16 cellular contexts compared by ENCODE assay signal in genomic region chr3:64098686-64099085, GRCh38.
DNase-seq lines count a peak whose midpoint lies in the region; ATAC-seq and TF ChIP-seq lines count a peak whose summit lies in the region.
"Had no signal": no experiment of that assay in that cellular context is flagged by ENCODE, and none has a peak within 500 bp of the region (broad histone marks: within the 10 kb centered on the region; RNA-seq: fewer than 3 reads in every experiment).

No MANE protein-coding gene starts in this region.

- H3F3A ChIP-seq in GM23248 (ENCODE audit: insufficient read depth): peaks cover 7% of the 10 kb centered on the region; the same call in 1 of the 2 replicates

- H3K27me3 ChIP-seq in GM23248 (replicated peaks; ENCODE audit: insufficient read depth): no peaks in the 10 kb centered on the region
- H3K27me3 ChIP-seq in RWPE2 (ENCODE audit: insufficient read depth, poor library complexity, severe bottlenecking): no peaks in the 10 kb centered on the region
- H3K27me3 ChIP-seq in naive thymus-derived CD4-positive, alpha-beta T cell (ENCODE audit: control insufficient read depth in 2 of 2, insufficient read depth in 2 of 2, low read length in 2 of 2): no peaks in the 10 kb centered on the region

- CTCF ChIA-PET in naive thymus-derived CD4-positive, alpha-beta T cell (lab: Charles Lee): no interaction called here

- H2AFZ ChIP-seq in GM23248: no peak overlapping the region

- H3K4me2 ChIP-seq in GM23248 (ENCODE audit: unreplicated experiment): no peak overlapping the region

- no peaks in the 10 kb centered on the region for H3K9me3 Mint-ChIP-seq in naive thymus-derived CD4-positive, alpha-beta T cell
- H3K9me3 Mint-ChIP-seq: CD4-positive, alpha-beta T cell had no signal

- H3K9ac ChIP-seq in GM23248: no peak overlapping the region

- no peak overlapping the region for H3K4me3 Mint-ChIP-seq in naive thymus-derived CD4-positive, alpha-beta T cell
- H3K4me3 Mint-ChIP-seq: B cell; CD4-positive, alpha-beta T cell; IgD-negative memory B cell had no signal

- WGBS in GM23248 (ENCODE audit: low coverage in 1 of 2, low lambda C conversion rate in 2 of 2, missing lambda C conversion rate in 2 of 2), 2 experiments: 66 to 67% methylated on average over 3 of the region's 3 CpGs

- no peaks in the 10 kb centered on the region for H3K36me3 Mint-ChIP-seq in naive thymus-derived CD4-positive, alpha-beta T cell

- no peak overlapping the region for H3K27ac Mint-ChIP-seq in naive thymus-derived CD4-positive, alpha-beta T cell
- H3K27ac Mint-ChIP-seq: B cell; CD4-positive, alpha-beta T cell; IgD-negative memory B cell had no signal

- POLR2A ChIA-PET in naive thymus-derived CD4-positive, alpha-beta T cell (lab: Charles Lee): no interaction called here

- H3K27ac ChIP-seq in GM23248: no peak overlapping the region
- H3K27ac ChIP-seq in RWPE2 (ENCODE audit: poor library complexity, severe bottlenecking): no peak overlapping the region
- H3K27ac ChIP-seq in naive thymus-derived CD4-positive, alpha-beta T cell (ENCODE audit: low read depth, low read length): no peak overlapping the region

- H3K4me3 ChIP-seq in GM23248 (no peak overlapping the region), RWPE2 (ENCODE audit: severe bottlenecking) (no peak overlapping the region)
- H3K4me3 ChIP-seq in naive thymus-derived CD4-positive, alpha-beta T cell (ENCODE audit: low read length): no peak overlapping the region

- peak; percentile 53 for DNase-seq in GM23248
- DNase-seq in RWPE2 (ENCODE audit: low spot score): no peak
- no peak for DNase-seq in SW 1271 (lab: John Stamatoyannopoulos, UW)
- DNase-seq in iPS-NIHi11 (ENCODE audit: low spot score): no peak
- no peak for DNase-seq in activated CD8-positive, alpha-beta memory T cell treated with anti-CD3 and anti-CD28 coated beads, Interleukin-2, amount 50 U/mL, for 48 hours
- DNase-seq in naive thymus-derived CD4-positive, alpha-beta T cell: no peak
- DNase-seq: C1 segment of cervical spinal cord; Calu3; CD4-positive, alpha-beta T cell; DMS79 treated with DMSO at 0.1 percent for 48 hours; EL; GDM1 had no signal

- no peaks in the 10 kb centered on the region for H3K4me1 Mint-ChIP-seq in naive thymus-derived CD4-positive, alpha-beta T cell
- H3K4me1 Mint-ChIP-seq: B cell had no signal

- peaks cover 3 to 21% (median 8%) of the 10 kb centered on the region in 5 donors for H3K27me3 Mint-ChIP-seq in naive thymus-derived CD4-positive, alpha-beta T cell
- H3K27me3 Mint-ChIP-seq: B cell, IgD-negative memory B cell had no signal

- no peak for TF ChIP-seq CTCF in RWPE2 (IDR thresholded peaks at IDR 0.05; ENCODE audit: poor library complexity, severe bottlenecking)

- H3K36me3 ChIP-seq in GM23248 (ENCODE audit: low read depth): peaks cover 27% of the 10 kb centered on the region
- H3K36me3 ChIP-seq in RWPE2 (ENCODE audit: low read depth): no peaks in the 10 kb centered on the region; the same call in 1 of the 2 replicates
- H3K36me3 ChIP-seq in naive thymus-derived CD4-positive, alpha-beta T cell (ENCODE audit: control insufficient read depth in 2 of 3, insufficient read depth in 3 of 3, low read length in 3 of 3): no peaks in the 10 kb centered on the region

- ATAC-seq in RWPE2 (ENCODE audit: low read depth) (peak; percentile 54; the same call in 2 of the 3 replicates), esophagus mucosa (peak; percentile 44)
- ATAC-seq in naive thymus-derived CD4-positive, alpha-beta T cell: no peak
- ATAC-seq: HCT116 had no signal

- H3K4me1 ChIP-seq in GM23248 (ENCODE audit: insufficient read depth) (peaks cover 7% of the 10 kb centered on the region; the same call in 1 of the 2 replicates), RWPE2 (ENCODE audit: insufficient read depth, poor library complexity, severe bottlenecking) (peaks cover 5% of the 10 kb centered on the region)
- no peaks in the 10 kb centered on the region for H3K4me1 ChIP-seq in naive thymus-derived CD4-positive, alpha-beta T cell (ENCODE audit: control insufficient read depth in 2 of 2, insufficient read depth in 2 of 2, low read length in 2 of 2)

- in situ Hi-C loops in GM23248 (cut with MboI): no loop called here

- H3K9me3 ChIP-seq in GM23248 (ENCODE audit: low read depth) (no peaks in the 10 kb centered on the region), RWPE2 (ENCODE audit: severe bottlenecking) (no peaks in the 10 kb centered on the region)
- H3K9me3 ChIP-seq in naive thymus-derived CD4-positive, alpha-beta T cell (ENCODE audit: control insufficient read depth in 2 of 3, low read length in 3 of 3): no peaks in the 10 kb centered on the region

- 0 out of 2 replicates have a peak, but pooled peaks cover 3% of the 10 kb centered on the region for H3K9me2 ChIP-seq in GM23248 (ENCODE audit: insufficient read depth)

- intact Hi-C loops in naive thymus-derived CD4-positive, alpha-beta T cell (cut with micrococcal nuclease): no loop called here

- no peaks in the 10 kb centered on the region for H4K20me1 ChIP-seq in GM23248 (ENCODE audit: insufficient read depth)

- H3K79me2 ChIP-seq in GM23248 (ENCODE audit: insufficient read depth): peaks cover 14% of the 10 kb centered on the region
